In the genomic region with DNA sequence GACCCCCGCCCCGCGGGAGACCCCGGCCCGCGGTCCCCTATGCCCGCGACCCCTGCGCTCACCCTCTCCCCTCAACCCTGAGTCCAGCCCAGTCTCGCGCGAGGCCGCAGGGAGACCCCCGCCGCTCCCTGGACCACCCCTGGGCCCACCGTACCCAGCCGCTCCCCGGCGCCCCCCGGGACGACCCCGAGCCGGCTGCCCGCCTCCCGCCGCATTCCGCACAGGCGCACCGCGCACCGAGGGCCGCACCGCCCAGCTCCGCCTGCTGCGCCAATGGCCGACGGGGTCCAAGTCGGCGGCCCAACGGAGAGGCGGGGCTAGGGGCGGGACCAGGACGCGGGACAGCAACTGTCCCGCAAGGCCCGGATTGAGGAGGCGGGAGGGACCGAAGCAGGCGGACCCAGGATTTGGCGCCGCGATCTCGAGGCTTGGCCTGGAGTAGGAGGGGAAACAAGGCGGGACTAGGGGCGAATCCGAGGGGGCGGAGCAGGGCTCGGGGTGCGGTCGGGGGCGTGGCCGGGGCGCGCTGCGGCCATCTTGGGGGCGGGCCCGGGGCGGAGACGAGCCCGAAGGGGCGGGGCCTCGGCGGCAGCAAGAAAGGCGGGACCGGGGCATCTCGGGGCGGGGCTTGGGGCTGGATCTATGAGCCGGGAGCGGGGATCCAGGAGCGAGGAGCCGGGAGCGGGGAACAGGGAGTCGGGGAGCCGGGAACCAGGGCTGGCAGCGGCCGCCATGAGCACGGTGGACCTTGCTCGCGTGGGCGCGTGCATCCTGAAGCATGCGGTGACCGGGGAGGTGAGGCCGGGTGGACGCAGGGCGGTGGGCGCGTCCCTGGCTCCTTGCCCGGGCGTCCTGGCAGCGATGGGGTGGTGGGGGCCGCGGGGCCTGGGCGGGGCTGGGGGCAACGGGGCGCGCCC, we compare ENCODE assay signal across 2 cellular contexts.
TF ChIP-seq lines count a peak whose summit lies in the region.

A gene with protein sequence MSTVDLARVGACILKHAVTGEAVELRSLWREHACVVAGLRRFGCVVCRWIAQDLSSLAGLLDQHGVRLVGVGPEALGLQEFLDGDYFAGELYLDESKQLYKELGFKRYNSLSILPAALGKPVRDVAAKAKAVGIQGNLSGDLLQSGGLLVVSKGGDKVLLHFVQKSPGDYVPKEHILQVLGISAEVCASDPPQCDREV (plus strand): TSS at position 624 of the 917 bp plus-strand sequence. CDS start 109 bp downstream, at position 733.

TF ChIP-seq in IMR-90, 13 proteins besides CTCF, POLR2A, EP300 and RAD21:
- TF ChIP-seq RFX5 (IDR thresholded peaks at IDR 0.05; ENCODE audit: low read depth, low read length) (no peak), MXI1 (IDR thresholded peaks at IDR 0.05; ENCODE audit: borderline replicate concordance, low read depth, low read length) (peak; percentile 52; the same call in 1 of the 2 replicates), MAZ (IDR thresholded peaks at IDR 0.05; ENCODE audit: borderline replicate concordance, low read depth, low read length) (peak; percentile 57; the same call in 1 of the 2 replicates)

TF ChIP-seq in endothelial cell of umbilical vein, 7 proteins besides CTCF, POLR2A, EP300 and RAD21:
- TF ChIP-seq EZH2 (IDR thresholded peaks at IDR 0.05; ENCODE audit: borderline replicate concordance, low read depth, low read length, severe bottlenecking) (no peak), JUN (IDR thresholded peaks at IDR 0.05; ENCODE audit: borderline replicate concordance, insufficient read depth, insufficient read length, low read depth) (no peak), FOS (IDR thresholded peaks at IDR 0.05; ENCODE audit: borderline replicate concordance, insufficient read depth, low read length) (no peak), POLR2AphosphoS5 (IDR thresholded peaks at IDR 0.05; ENCODE audit: insufficient read depth, low read depth, low read length) (no peak), MYC (IDR thresholded peaks at IDR 0.05; ENCODE audit: low read depth, low read length) (no peak), GATA2 (IDR thresholded peaks at IDR 0.05; ENCODE audit: insufficient read depth, insufficient read length, low read depth, low read length) (no peak)
- TF ChIP-seq, protein P1, sequence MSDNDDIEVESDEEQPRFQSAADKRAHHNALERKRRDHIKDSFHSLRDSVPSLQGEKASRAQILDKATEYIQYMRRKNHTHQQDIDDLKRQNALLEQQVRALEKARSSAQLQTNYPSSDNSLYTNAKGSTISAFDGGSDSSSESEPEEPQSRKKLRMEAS (IDR thresholded peaks at IDR 0.05; ENCODE audit: insufficient read depth, insufficient read length) = peak; percentile 1
